In the genomic region with DNA sequence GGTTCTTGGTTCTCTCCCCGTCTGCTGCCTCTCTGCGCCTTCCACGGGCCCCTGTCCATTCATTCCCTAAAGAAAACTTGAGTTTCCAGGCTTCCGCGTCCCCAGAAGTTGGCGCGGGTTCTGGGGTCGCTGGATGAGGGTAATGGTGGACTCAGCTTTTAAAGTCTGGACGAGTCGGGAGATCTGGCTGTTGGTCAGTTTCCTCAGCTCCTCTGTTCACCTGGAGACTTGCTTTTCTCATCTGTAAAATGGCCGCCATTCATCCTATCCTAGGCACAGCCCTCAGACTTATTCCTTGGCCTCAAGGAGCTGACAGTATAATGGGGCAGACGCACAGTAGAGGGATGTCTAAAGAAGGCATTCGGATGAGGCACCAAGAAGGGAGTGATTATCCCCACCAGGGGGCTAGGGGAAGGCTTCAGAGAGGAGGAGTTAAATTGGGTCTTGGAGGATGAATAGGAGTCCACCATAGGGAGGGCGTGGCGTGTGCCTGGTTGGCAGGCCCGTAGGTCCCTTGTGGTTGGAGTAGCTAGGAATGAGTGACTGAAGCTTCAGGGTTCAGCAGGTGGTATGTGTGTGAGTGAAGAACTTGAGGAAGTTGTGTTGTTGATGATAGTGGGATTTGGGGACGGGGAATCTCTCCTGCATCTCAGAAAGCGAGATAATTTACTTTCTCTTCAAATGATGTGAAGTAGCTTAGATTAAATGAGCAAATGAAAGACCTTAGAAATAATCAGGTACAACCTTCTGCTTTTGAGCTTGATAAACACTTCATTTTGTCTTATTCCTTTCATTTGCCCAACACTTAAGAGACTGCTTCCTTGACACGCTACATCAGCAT, we compare ENCODE assay signal across 8 cellular contexts. TPM values are rescaled to one million over a fixed set of nuclear protein-coding genes. Genes with fewer than 3 reads are reported as not detected.
A peak's percentile ranks its signal among the peaks of the same experiment; 100 is the strongest.
DNase-seq lines count a peak whose midpoint lies in the region; ATAC-seq, FAIRE-seq and TF ChIP-seq lines count a peak whose summit lies in the region.

No MANE protein-coding gene starts in this region.

- TF ChIP-seq CTCF in A549 (IDR thresholded peaks at IDR 0.05), result no peak
- no peak for TF ChIP-seq CTCF in GM12864 (IDR thresholded peaks at IDR 0.05; ENCODE audit: low read depth, low read length, missing control alignments)
- no peak for TF ChIP-seq CTCF in lower leg skin (IDR thresholded peaks at IDR 0.05)

- DNase-seq in A549 (ENCODE audit: low read depth in 1 of 2, low spot score in 1 of 2) (peak; percentile 41 to 68), GM12864 (ENCODE audit: low read depth) (peak; percentile 42), RPMI8226 (peak; percentile 26), lower leg skin (ENCODE audit: low spot score in 2 of 2) (no peak)
- peak; percentile 9 for DNase-seq in central memory CD4-positive, alpha-beta T cell

- 35% methylated on average over 19 of the region's 19 CpGs for WGBS in A549 (ENCODE audit: missing lambda C conversion rate)
- WGBS in lower leg skin, 2 donors, result 32% methylated on average over 19 of the region's 19 CpGs

- H3K27ac ChIP-seq in A549 (peak overlapping the region; percentile 91 to 93), subcutaneous abdominal adipose tissue (ENCODE audit: low read depth, low read length) (peak overlapping the region; percentile 85)

- TF ChIP-seq POLR2A in A549 (IDR thresholded peaks at IDR 0.05; ENCODE audit: low read length) (no peak), lower leg skin (IDR thresholded peaks at IDR 0.05) (no peak)

- TF ChIP-seq EP300 in A549 (IDR thresholded peaks at IDR 0.05), result no peak

- H3K36me3 ChIP-seq in subcutaneous abdominal adipose tissue (ENCODE audit: control insufficient read depth in 5 of 5, insufficient read depth in 5 of 5, low read length in 5 of 5), result peaks cover 0 to 9% (median 3%) of the 10 kb centered on the region in 5 donors

- POLR2A ChIA-PET in A549 (lab: Yijun Ruan, JAX), result interaction anchor here (0.8 to 1.9 kb wide), 13 partner anchors 11 to 755 kb away, joined by 3 to 11 read pairs (median 3); partner anchors contain the start of genes ARL6IP1, IQCK, ITPRIPL2 and KNOP1

- H3K9me3 ChIP-seq in A549, result no peaks in the 10 kb centered on the region
- H3K9me3 ChIP-seq in subcutaneous abdominal adipose tissue (ENCODE audit: control insufficient read depth in 5 of 5, low read length in 5 of 5), result no peaks in the 10 kb centered on the region

- no peaks in the 10 kb centered on the region for H3K27me3 ChIP-seq in subcutaneous abdominal adipose tissue (ENCODE audit: control insufficient read depth in 5 of 5, insufficient read depth in 4 of 5, low read length in 5 of 5)

- TF ChIP-seq RAD21 in A549 (conservative IDR thresholded peaks at IDR 0.05 in 1 of 2, IDR thresholded peaks at IDR 0.05 in 1 of 2), result no peak

- intact Hi-C loops in lower leg skin (cut with DNase I; ENCODE audit: low total_unique reads), result no loop called here

- no peak for FAIRE-seq in A549 (lab: Jason Lieb, UNC)

- peak overlapping the region; percentile 84 to 97 (median 90) for H3K9ac ChIP-seq in subcutaneous abdominal adipose tissue (ENCODE audit: low read length in 5 of 5)

- H3K4me1 ChIP-seq in A549, result peaks cover 10% of the 10 kb centered on the region; the same call in 1 of the 3 replicates
- H3K4me1 ChIP-seq in subcutaneous abdominal adipose tissue (ENCODE audit: control insufficient read depth in 5 of 5, insufficient read depth in 5 of 5, low read length in 5 of 5), result peaks cover 0 to 18% (median 14%) of the 10 kb centered on the region in 5 donors

- H3K4me3 ChIP-seq in A549, result peak overlapping the region; percentile 89
- peak overlapping the region; percentile 82 for H3K4me3 ChIP-seq in GM12864 (ENCODE audit: low read depth, low read length)
- peak overlapping the region; percentile 63 for H3K4me3 ChIP-seq in lower leg skin (ENCODE audit: low read depth, poor library complexity, severe bottlenecking)
- H3K4me3 ChIP-seq in subcutaneous abdominal adipose tissue (ENCODE audit: low read depth in 1 of 5, low read length in 5 of 5), result peak overlapping the region; percentile 79 to 92 (median 91)

- peak; percentile 27 to 47 for ATAC-seq in A549
- ATAC-seq in GM21381 (IDR thresholded peaks at IDR 0.05; ENCODE audit: unreplicated experiment), result no peak
- no peak for ATAC-seq in GM21723 (IDR thresholded peaks at IDR 0.05; ENCODE audit: unreplicated experiment)

- H3K4me2 ChIP-seq in A549, result peak overlapping the region; percentile 84

- CTCF ChIA-PET in A549 (lab: Yijun Ruan, JAX), result interaction anchor here (0.6 to 4.6 kb wide), 35 partner anchors 10 to 828 kb away, joined by 3 to 26 read pairs (median 4); partner anchors contain the start of genes CCP110 and GPRC5B

TF ChIP-seq in A549, 52 proteins besides CTCF, POLR2A, EP300 and RAD21 (continues in another document):
- TF ChIP-seq NFE2L2 (conservative IDR thresholded peaks at IDR 0.05; ENCODE audit: low read length) (no peak), ZC3H11A (IDR thresholded peaks at IDR 0.05) (no peak), ZFP36 (IDR thresholded peaks at IDR 0.05; ENCODE audit: borderline replicate concordance, partially characterized antibody) (peak; percentile 88), KDM1A (IDR thresholded peaks at IDR 0.05; ENCODE audit: low read depth) (peak; percentile 81; the same call in 1 of the 2 replicates), HOXB5 (CRISPR knock-in tag; IDR thresholded peaks at IDR 0.05) (no peak), HOXA7 (CRISPR knock-in tag; IDR thresholded peaks at IDR 0.05) (0 out of 2 replicates have a peak, but pooled peaks have one; percentile 56), CEBPB (IDR thresholded peaks at IDR 0.05) (no peak), MAX (IDR thresholded peaks at IDR 0.05) (no peak), ESRRA (IDR thresholded peaks at IDR 0.05; ENCODE audit: borderline replicate concordance, low read length) (no peak), SMC3 (IDR thresholded peaks at IDR 0.05) (no peak), ELK1 (IDR thresholded peaks at IDR 0.05; ENCODE audit: low read depth, low read length) (no peak), RCOR1 (IDR thresholded peaks at IDR 0.05; ENCODE audit: low read depth, low read length) (no peak), FOSB (CRISPR knock-in tag; IDR thresholded peaks at IDR 0.05) (0 out of 2 replicates have a peak, but pooled peaks have one; percentile 50)
- TF ChIP-seq, protein P1, sequence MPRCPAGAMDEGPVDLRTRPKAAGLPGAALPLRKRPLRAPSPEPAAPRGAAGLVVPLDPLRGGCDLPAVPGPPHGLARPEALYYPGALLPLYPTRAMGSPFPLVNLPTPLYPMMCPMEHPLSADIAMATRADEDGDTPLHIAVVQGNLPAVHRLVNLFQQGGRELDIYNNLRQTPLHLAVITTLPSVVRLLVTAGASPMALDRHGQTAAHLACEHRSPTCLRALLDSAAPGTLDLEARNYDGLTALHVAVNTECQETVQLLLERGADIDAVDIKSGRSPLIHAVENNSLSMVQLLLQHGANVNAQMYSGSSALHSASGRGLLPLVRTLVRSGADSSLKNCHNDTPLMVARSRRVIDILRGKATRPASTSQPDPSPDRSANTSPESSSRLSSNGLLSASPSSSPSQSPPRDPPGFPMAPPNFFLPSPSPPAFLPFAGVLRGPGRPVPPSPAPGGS (IDR thresholded peaks at IDR 0.05), result no peak
- TF ChIP-seq, protein P2, sequence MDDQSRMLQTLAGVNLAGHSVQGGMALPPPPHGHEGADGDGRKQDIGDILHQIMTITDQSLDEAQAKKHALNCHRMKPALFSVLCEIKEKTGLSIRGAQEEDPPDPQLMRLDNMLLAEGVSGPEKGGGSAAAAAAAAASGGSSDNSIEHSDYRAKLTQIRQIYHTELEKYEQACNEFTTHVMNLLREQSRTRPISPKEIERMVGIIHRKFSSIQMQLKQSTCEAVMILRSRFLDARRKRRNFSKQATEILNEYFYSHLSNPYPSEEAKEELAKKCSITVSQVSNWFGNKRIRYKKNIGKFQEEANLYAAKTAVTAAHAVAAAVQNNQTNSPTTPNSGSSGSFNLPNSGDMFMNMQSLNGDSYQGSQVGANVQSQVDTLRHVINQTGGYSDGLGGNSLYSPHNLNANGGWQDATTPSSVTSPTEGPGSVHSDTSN (IDR thresholded peaks at IDR 0.05), result no peak

RNA-seq across cellular contexts. Expression of gene VPS35L, which starts 0.7 kb away (rescaled TPM):
- 47.7 and 59.0 TPM in 2 replicates for polyA plus RNA-seq in A549 (2011; rRNA removed)
- 23.0 and 25.6 TPM in 2 replicates for polyA plus RNA-seq in A549 (2012; cell fraction: cytosol; rRNA removed)
- polyA plus RNA-seq in A549 (2012; cell fraction: nucleus; rRNA removed), result 27.7 and 28.6 TPM in 2 replicates
- 35.0 to 38.4 TPM (median 37.6 TPM) in 3 replicates for polyA plus RNA-seq in A549 (2017; fragmentation: RNase III; extraction: RNeasy Plus Mini Kit Qiagen cat#74134 plus additional on column Dnase treatment)
- 76.2 and 88.5 TPM in 2 replicates for polyA minus RNA-seq in A549 (2011; rRNA and poly(A)+ RNA removed)
- total RNA-seq in lower leg skin, result 10 to 100 TPM; 14.5 to 24.2 (median 17.0) TPM

RNA-seq across cellular contexts. Expression of gene CCP110, which starts 32.4 kb away (rescaled TPM):
- polyA plus RNA-seq in A549 (2011; rRNA removed), result 14.0 and 15.3 TPM in 2 replicates
- polyA plus RNA-seq in A549 (2012; cell fraction: cytosol; rRNA removed), result 4.0 and 4.4 TPM in 2 replicates
- 2.4 and 3.0 TPM in 2 replicates for polyA plus RNA-seq in A549 (2012; cell fraction: nucleus; rRNA removed)
- 11.3 to 12.1 TPM (median 11.6 TPM) in 3 replicates for polyA plus RNA-seq in A549 (2017; fragmentation: RNase III; extraction: RNeasy Plus Mini Kit Qiagen cat#74134 plus additional on column Dnase treatment)
- 4.6 and 6.5 TPM in 2 replicates for polyA minus RNA-seq in A549 (2011; rRNA and poly(A)+ RNA removed)
- total RNA-seq in lower leg skin, result 1 to 10 TPM; 6.6 to 8.6 (median 7.5) TPM

RNA-seq across cellular contexts. Expression of gene GDE1, which starts 34.3 kb away (rescaled TPM):
- 81.6 and 85.2 TPM in 2 replicates for polyA plus RNA-seq in A549 (2011; rRNA removed)
- 31.0 and 36.8 TPM in 2 replicates for polyA plus RNA-seq in A549 (2012; cell fraction: cytosol; rRNA removed)
- polyA plus RNA-seq in A549 (2012; cell fraction: nucleus; rRNA removed), result 14.0 and 16.2 TPM in 2 replicates
- 54.9 to 59.7 TPM (median 55.6 TPM) in 3 replicates for polyA plus RNA-seq in A549 (2017; fragmentation: RNase III; extraction: RNeasy Plus Mini Kit Qiagen cat#74134 plus additional on column Dnase treatment)
- polyA minus RNA-seq in A549 (2011; rRNA and poly(A)+ RNA removed), result 28.2 and 28.3 TPM in 2 replicates
- 10 to 100 TPM; 41.7 to 65.0 (median 58.6) TPM for total RNA-seq in lower leg skin

Comparison
In these comparisons a context has a peak if more than half of its experiments do, and no peak if none do; other contexts are left out.
1. ATAC-seq: peak in A549 (2 of 2); none in GM21381 (single experiment) and GM21723 (single experiment).
2. DNase-seq: peak in A549 (2 of 2), GM12864 (single experiment), RPMI8226 (single experiment) and central memory CD4-positive, alpha-beta T cell (single experiment); none in lower leg skin (0 of 2).
3. Peak in every context shown above with its lines, with median percentiles within 50 percentile points of each other: H3K4me3 ChIP-seq.